Comparison of ENCODE assay signal across 19 cellular contexts in genomic region chr6:134590449-134590848, GRCh38.
DNase-seq lines count a peak whose midpoint lies in the region; ATAC-seq, FAIRE-seq and TF ChIP-seq lines count a peak whose summit lies in the region.
"Had no signal": no experiment of that assay in that cellular context is flagged by ENCODE, and none has a peak within 500 bp of the region (broad histone marks: within the 10 kb centered on the region; RNA-seq: fewer than 3 reads in every experiment).

No MANE protein-coding gene starts in this region.

- POLR2A ChIA-PET in AG04450 (lab: Yijun Ruan, JAX) = interaction anchor here (0.6 to 1.8 kb wide), 3 partner anchors 167 to 370 kb away, joined by 3 to 7 read pairs (median 6); no protein-coding TSS in a partner anchor

- H3K79me2 ChIP-seq in astrocyte (ENCODE audit: insufficient read depth, low read length) (no peaks in the 10 kb centered on the region), keratinocyte (ENCODE audit: control insufficient read depth, insufficient read depth, low read length) (no peaks in the 10 kb centered on the region)

- CTCF ChIA-PET in AG04450 (lab: Charles Lee) = interaction anchor here (0.6 to 2.1 kb wide), 4 partner anchors 50 to 467 kb away, joined by 3 to 7 read pairs (median 4); no protein-coding TSS in a partner anchor

- no peak overlapping the region for H3K4me3 Mint-ChIP-seq in astrocyte (ENCODE audit: unreplicated experiment)
- H3K4me3 Mint-ChIP-seq: activated CD4-positive, alpha-beta T cell treated with anti-CD3 and anti-CD28 coated beads for 36 hours; activated naive CD8-positive, alpha-beta T cell treated with anti-CD3 and anti-CD28 coated beads, Interleukin-2, amount 10 ng/mL, durations not matched to agents 7 days and 5 days; activated T-cell treated with anti-CD3 and anti-CD28 coated beads, Interleukin-2, amount 50 U/mL, for 24 hours had no signal

- TF ChIP-seq POLR2A in prostate gland (IDR thresholded peaks at IDR 0.05) (no peak), gastroesophageal sphincter (IDR thresholded peaks at IDR 0.05) (no peak)

- H3K9me3 ChIP-seq in AG04450 (ENCODE audit: control insufficient read depth, insufficient read depth, low read length) = no peaks in the 10 kb centered on the region
- H3K9me3 ChIP-seq in astrocyte (ENCODE audit: insufficient read depth, low read depth, low read length) = no peaks in the 10 kb centered on the region
- H3K9me3 ChIP-seq in keratinocyte (ENCODE audit: control insufficient read depth, low read depth, low read length) = no peaks in the 10 kb centered on the region
- no peaks in the 10 kb centered on the region for H3K9me3 ChIP-seq in prostate gland
- no peaks in the 10 kb centered on the region for H3K9me3 ChIP-seq in gastroesophageal sphincter

- H3K27me3 ChIP-seq in AG04450 (ENCODE audit: control insufficient read depth, insufficient read depth, low read length) (no peaks in the 10 kb centered on the region), astrocyte (ENCODE audit: insufficient read depth, low read length) (no peaks in the 10 kb centered on the region), keratinocyte (ENCODE audit: control insufficient read depth, extremely low read depth, insufficient read depth, low read length) (no peaks in the 10 kb centered on the region), prostate gland (replicated peaks; ENCODE audit: insufficient read depth) (no peaks in the 10 kb centered on the region), gastroesophageal sphincter (no peaks in the 10 kb centered on the region)

- H3K9ac ChIP-seq in astrocyte (ENCODE audit: low read length) = peak overlapping the region; percentile 70
- H3K9ac ChIP-seq in keratinocyte (ENCODE audit: control insufficient read depth, extremely low read depth, insufficient read depth, low read length) = peak overlapping the region; percentile 62
- H3K9ac ChIP-seq: KMS-11 had no signal

- no peaks in the 10 kb centered on the region for H3K27me3 Mint-ChIP-seq in astrocyte (ENCODE audit: low read depth, unreplicated experiment)
- H3K27me3 Mint-ChIP-seq: activated CD4-positive, alpha-beta T cell treated with anti-CD3 and anti-CD28 coated beads for 36 hours; activated T-cell treated with anti-CD3 and anti-CD28 coated beads, Interleukin-2, amount 50 U/mL, for 24 hours had no signal

- peak overlapping the region; percentile 97 for H3K27ac Mint-ChIP-seq in astrocyte (ENCODE audit: unreplicated experiment)
- H3K27ac Mint-ChIP-seq: activated CD4-positive, alpha-beta T cell treated with anti-CD3 and anti-CD28 coated beads for 36 hours; activated naive CD8-positive, alpha-beta T cell treated with anti-CD3 and anti-CD28 coated beads, Interleukin-2, amount 10 ng/mL, durations not matched to agents 7 days and 5 days; activated T-cell treated with anti-CD3 and anti-CD28 coated beads, Interleukin-2, amount 50 U/mL, for 24 hours had no signal

- dilution Hi-C loops in keratinocyte (cut with MboI; ENCODE audit: extremely low pct_ligation_motif_present, low sequenced_read_pairs) = no loop called here

- no peaks in the 10 kb centered on the region for H3K9me1 ChIP-seq in keratinocyte (ENCODE audit: control insufficient read depth, extremely low read depth, insufficient read depth, low read length)

- peaks cover 17% of the 10 kb centered on the region for H3K4me1 Mint-ChIP-seq in astrocyte (ENCODE audit: low read depth, unreplicated experiment)
- H3K4me1 Mint-ChIP-seq: activated CD4-positive, alpha-beta T cell treated with anti-CD3 and anti-CD28 coated beads for 36 hours; activated naive CD8-positive, alpha-beta T cell treated with anti-CD3 and anti-CD28 coated beads, Interleukin-2, amount 10 ng/mL, durations not matched to agents 7 days and 5 days had no signal

- H3K9me3 Mint-ChIP-seq in astrocyte (ENCODE audit: unreplicated experiment) = no peaks in the 10 kb centered on the region
- H3K9me3 Mint-ChIP-seq: activated T-cell treated with anti-CD3 and anti-CD28 coated beads, Interleukin-2, amount 50 U/mL, for 24 hours had no signal

- no peak for ATAC-seq in gastroesophageal sphincter
- ATAC-seq: activated CD4-positive, alpha-beta T cell treated with anti-CD3 and anti-CD28 coated beads for 36 hours; right cardiac atrium had no signal

- H2AFZ ChIP-seq in astrocyte (ENCODE audit: low read depth, low read length) (peak overlapping the region; percentile 39), keratinocyte (ENCODE audit: control insufficient read depth, low read length) (peak overlapping the region; percentile 8)

- H3K4me1 ChIP-seq in astrocyte (ENCODE audit: insufficient read depth, low read length) (peaks cover 7% of the 10 kb centered on the region), keratinocyte (ENCODE audit: control insufficient read depth, extremely low read depth, insufficient read depth, low read length) (peaks cover 29% of the 10 kb centered on the region), prostate gland (replicated peaks) (no peaks in the 10 kb centered on the region), gastroesophageal sphincter (no peaks in the 10 kb centered on the region)

- no peak overlapping the region for H3K4me2 ChIP-seq in astrocyte (ENCODE audit: low read length)
- peak overlapping the region; percentile 59 for H3K4me2 ChIP-seq in keratinocyte (ENCODE audit: control insufficient read depth, extremely low read depth, insufficient read depth, low read depth, low read length)
- H3K4me2 ChIP-seq: KMS-11 had no signal

- intact Hi-C loops in prostate gland (cut with DNase I) = no loop called here

- DNase-seq in AG04450 (ENCODE audit: low read depth, low spot score) (no peak), HT1080 (ENCODE audit: low read depth) (peak; percentile 34), astrocyte (ENCODE audit: low read depth) (peak; percentile 43), keratinocyte (ENCODE audit: low read depth, low spot score) (peak; percentile 76), LoVo (ENCODE audit: low spot score) (no peak), prostate gland (ENCODE audit: low spot score) (no peak)
- no peak for DNase-seq in activated CD4-positive, alpha-beta T cell treated with anti-CD3 and anti-CD28 coated beads for 48 hours
- DNase-seq: activated CD4-positive, alpha-beta T cell treated with anti-CD3 and anti-CD28 coated beads for 36 hours; activated naive CD8-positive, alpha-beta T cell treated with anti-CD3 and anti-CD28 coated beads, Interleukin-2, amount 10 ng/mL, durations not matched to agents 7 days and 5 days; activated T-cell treated with anti-CD3 and anti-CD28 coated beads, Interleukin-2, amount 50 U/mL, for 24 hours; AML-193; NCI-H526; right cardiac atrium; stimulated activated CD4-positive, alpha-beta T cell treated with anti-CD3 and anti-CD28 coated beads, Interleukin-4, amount 100 ng/mL, for 4 hours had no signal

- H4K20me1 ChIP-seq in astrocyte (ENCODE audit: insufficient read depth, low read length) = no peaks in the 10 kb centered on the region
- no peaks in the 10 kb centered on the region for H4K20me1 ChIP-seq in keratinocyte (ENCODE audit: control insufficient read depth, extremely low read depth, insufficient read depth, low read length)

- TF ChIP-seq CTCF in AG04450 (IDR thresholded peaks at IDR 0.05; ENCODE audit: low read depth, low read length) = no peak
- TF ChIP-seq CTCF in astrocyte (IDR thresholded peaks at IDR 0.05; ENCODE audit: insufficient read depth, low read depth, low read length) = no peak
- no peak for TF ChIP-seq CTCF in keratinocyte (optimal IDR thresholded peaks at IDR 0.05 in 1 of 3, IDR thresholded peaks at IDR 0.05 in 1 of 3, conservative IDR thresholded peaks at IDR 0.05 in 1 of 3; ENCODE audit: extremely low read depth in 1 of 3, insufficient read depth in 2 of 3, low read length in 3 of 3)
- TF ChIP-seq CTCF in prostate gland (IDR thresholded peaks at IDR 0.05) = no peak
- no peak for TF ChIP-seq CTCF in gastroesophageal sphincter (IDR thresholded peaks at IDR 0.05)

- H3K27ac ChIP-seq in AG04450 (ENCODE audit: low read depth, low read length) = peak overlapping the region; percentile 98
- peak overlapping the region; percentile 94 for H3K27ac ChIP-seq in astrocyte (ENCODE audit: low read depth, low read length)
- peak overlapping the region; percentile 92 for H3K27ac ChIP-seq in keratinocyte (ENCODE audit: control insufficient read depth, insufficient read depth, low read length)
- no peak overlapping the region for H3K27ac ChIP-seq in prostate gland
- H3K27ac ChIP-seq in gastroesophageal sphincter = no peak overlapping the region
- H3K27ac ChIP-seq: coronary artery, KMS-11 had no signal

- H3K36me3 ChIP-seq in astrocyte (ENCODE audit: insufficient read depth, low read length) (no peaks in the 10 kb centered on the region), keratinocyte (ENCODE audit: control insufficient read depth in 2 of 2, extremely low read depth in 1 of 2, insufficient read depth in 2 of 2, low read length in 2 of 2) (no peaks in the 10 kb centered on the region), prostate gland (no peaks in the 10 kb centered on the region), gastroesophageal sphincter (no peaks in the 10 kb centered on the region)

- no peak overlapping the region for H3K4me3 ChIP-seq in AG04450 (ENCODE audit: low read depth, low read length)
- H3K4me3 ChIP-seq in astrocyte (ENCODE audit: insufficient read depth, low read depth, low read length) = no peak overlapping the region
- H3K4me3 ChIP-seq in keratinocyte (ENCODE audit: control insufficient read depth in 2 of 3, extremely low read depth in 1 of 3, insufficient read depth in 2 of 3, low read depth in 1 of 3, low read length in 3 of 3) = no peak overlapping the region
- no peak overlapping the region for H3K4me3 ChIP-seq in prostate gland
- H3K4me3 ChIP-seq in gastroesophageal sphincter = no peak overlapping the region
- H3K4me3 ChIP-seq: coronary artery, lung had no signal

- no peak for TF ChIP-seq EP300 in gastroesophageal sphincter (IDR thresholded peaks at IDR 0.05)

- H3K36me3 Mint-ChIP-seq in astrocyte (ENCODE audit: low read depth, unreplicated experiment) = no peaks in the 10 kb centered on the region
- H3K36me3 Mint-ChIP-seq: activated naive CD8-positive, alpha-beta T cell treated with anti-CD3 and anti-CD28 coated beads, Interleukin-2, amount 10 ng/mL, durations not matched to agents 7 days and 5 days had no signal

- 68% methylated on average over 7 of the region's 7 CpGs for WGBS in prostate gland
- 92 to 95% methylated on average over 4 to 5 of the region's 7 CpGs for WGBS in gastroesophageal sphincter (ENCODE audit: low coverage in 1 of 2), 2 donors

- FAIRE-seq in astrocyte (lab: Jason Lieb, UNC) (no peak), keratinocyte (lab: Jason Lieb, UNC) (no peak)
- FAIRE-seq: H54 had no signal

Comparison
In these comparisons a context has a peak if more than half of its experiments do, and no peak if none do; other contexts are left out.
1. DNase-seq: peak in HT1080 (single experiment), astrocyte (single experiment) and keratinocyte (single experiment); none in AG04450 (single experiment), LoVo (single experiment), prostate gland (single experiment) and activated CD4-positive, alpha-beta T cell treated with anti-CD3 and anti-CD28 coated beads for 48 hours (single experiment).
2. H3K27ac ChIP-seq: peak in AG04450 (single experiment), astrocyte (single experiment) and keratinocyte (single experiment); none in prostate gland (0 of 2) and gastroesophageal sphincter (0 of 4).